Comparison of ENCODE assay signal across 22 cellular contexts in genomic region chr7:7562736-7563135, GRCh38. TPM values are rescaled to one million over a fixed set of nuclear protein-coding genes. Genes with fewer than 3 reads are reported as not detected.
DNase-seq lines count a peak whose midpoint lies in the region; FAIRE-seq and TF ChIP-seq lines count a peak whose summit lies in the region.
"Had no signal": no experiment of that assay in that cellular context is flagged by ENCODE, and none has a peak within 500 bp of the region (broad histone marks: within the 10 kb centered on the region; RNA-seq: fewer than 3 reads in every experiment).

No MANE protein-coding gene starts in this region.

- 63% methylated on average over 3 of the region's 3 CpGs for WGBS in smooth muscle cell (ENCODE audit: low lambda C conversion rate)

- no peaks in the 10 kb centered on the region for H3K27me3 Mint-ChIP-seq in astrocyte (ENCODE audit: low read depth, unreplicated experiment)
- H3K27me3 Mint-ChIP-seq: stimulated activated naive CD8-positive, alpha-beta T cell treated with anti-CD3 and anti-CD28 coated beads, Interleukin-15, amount 100 ng/mL, for 72 hours had no signal

- FAIRE-seq in astrocyte (lab: Jason Lieb, UNC): no peak

- no peaks in the 10 kb centered on the region for H4K20me1 ChIP-seq in astrocyte (ENCODE audit: insufficient read depth, low read length)
- H4K20me1 ChIP-seq in smooth muscle cell (ENCODE audit: low read depth): no peaks in the 10 kb centered on the region
- H4K20me1 ChIP-seq: BLaER1 treated with 17β-estradiol and CSF1 and Interleukin-3, amounts not matched to agents 10 nM and 100 nM had no signal

- no peak for TF ChIP-seq CTCF in astrocyte (IDR thresholded peaks at IDR 0.05; ENCODE audit: insufficient read depth, low read depth, low read length)
- TF ChIP-seq CTCF in smooth muscle cell (IDR thresholded peaks at IDR 0.05; ENCODE audit: borderline replicate concordance, insufficient read depth, poor library complexity, severe bottlenecking): no peak

- H2AFZ ChIP-seq in astrocyte (ENCODE audit: low read depth, low read length) (no peak overlapping the region), smooth muscle cell (ENCODE audit: low read depth) (no peak overlapping the region)

- H3K9me3 ChIP-seq in astrocyte (ENCODE audit: insufficient read depth, low read depth, low read length): no peaks in the 10 kb centered on the region
- no peaks in the 10 kb centered on the region for H3K9me3 ChIP-seq in smooth muscle cell (replicated peaks; ENCODE audit: low read depth)
- H3K9me3 ChIP-seq: upper lobe of right lung had no signal

- H3K36me3 Mint-ChIP-seq in astrocyte (ENCODE audit: low read depth, unreplicated experiment): peaks cover 3% of the 10 kb centered on the region

- H3K27ac ChIP-seq in astrocyte (ENCODE audit: low read depth, low read length): no peak overlapping the region
- peak overlapping the region; percentile 81 for H3K27ac ChIP-seq in smooth muscle cell (ENCODE audit: low read depth)
- H3K27ac ChIP-seq: BLaER1 treated with 17β-estradiol and CSF1 and Interleukin-3, amounts not matched to agents 10 nM and 100 nM; heart left ventricle; SJCRH30; upper lobe of right lung; WERI-Rb-1 had no signal

- peaks cover 11% of the 10 kb centered on the region for H3K9me3 Mint-ChIP-seq in astrocyte (ENCODE audit: unreplicated experiment)

- no peaks in the 10 kb centered on the region for H3K4me1 Mint-ChIP-seq in astrocyte (ENCODE audit: low read depth, unreplicated experiment)
- H3K4me1 Mint-ChIP-seq: stimulated activated naive CD8-positive, alpha-beta T cell treated with anti-CD3 and anti-CD28 coated beads, Interleukin-15, amount 100 ng/mL, for 72 hours had no signal

- H3K36me3 ChIP-seq in astrocyte (ENCODE audit: insufficient read depth, low read length): no peaks in the 10 kb centered on the region
- peaks cover 5% of the 10 kb centered on the region for H3K36me3 ChIP-seq in smooth muscle cell (ENCODE audit: low read depth)
- H3K36me3 ChIP-seq: BLaER1 treated with 17β-estradiol and CSF1 and Interleukin-3, amounts not matched to agents 10 nM and 100 nM; heart left ventricle; MG63; SJCRH30; upper lobe of right lung had no signal

- no peak overlapping the region for H3K27ac Mint-ChIP-seq in astrocyte (ENCODE audit: unreplicated experiment)
- H3K27ac Mint-ChIP-seq: nephron progenitor cell; stimulated activated naive CD8-positive, alpha-beta T cell treated with anti-CD3 and anti-CD28 coated beads, Interleukin-15, amount 100 ng/mL, for 72 hours had no signal

- H3K4me2 ChIP-seq in astrocyte (ENCODE audit: low read length) (no peak overlapping the region), smooth muscle cell (no peak overlapping the region)

- H3F3A ChIP-seq in smooth muscle cell (ENCODE audit: low read depth): peaks cover 13% of the 10 kb centered on the region

- H3K4me3 Mint-ChIP-seq in astrocyte (ENCODE audit: unreplicated experiment): no peak overlapping the region
- H3K4me3 Mint-ChIP-seq: nephron progenitor cell; stimulated activated naive CD8-positive, alpha-beta T cell treated with anti-CD3 and anti-CD28 coated beads, Interleukin-15, amount 100 ng/mL, for 72 hours had no signal

- H3K79me2 ChIP-seq in astrocyte (ENCODE audit: insufficient read depth, low read length) (peaks cover 5% of the 10 kb centered on the region), smooth muscle cell (ENCODE audit: low read depth) (no peaks in the 10 kb centered on the region)

- H3K4me1 ChIP-seq in astrocyte (ENCODE audit: insufficient read depth, low read length) (peaks cover 10% of the 10 kb centered on the region), smooth muscle cell (ENCODE audit: low read depth) (peaks cover 7% of the 10 kb centered on the region)

- H3K27me3 ChIP-seq in astrocyte (ENCODE audit: insufficient read depth, low read length) (no peaks in the 10 kb centered on the region), smooth muscle cell (ENCODE audit: low read depth) (no peaks in the 10 kb centered on the region)
- H3K27me3 ChIP-seq: BLaER1 treated with 17β-estradiol and CSF1 and Interleukin-3, amounts not matched to agents 10 nM and 100 nM; heart left ventricle; MG63; SJCRH30; upper lobe of right lung had no signal

- no peak overlapping the region for H3K4me3 ChIP-seq in astrocyte (ENCODE audit: insufficient read depth, low read depth, low read length)
- no peak overlapping the region for H3K4me3 ChIP-seq in smooth muscle cell
- H3K4me3 ChIP-seq: BLaER1 treated with 17β-estradiol and CSF1 and Interleukin-3, amounts not matched to agents 10 nM and 100 nM; heart left ventricle; MG63; SJCRH30; upper lobe of right lung had no signal

- H3K9ac ChIP-seq in astrocyte (ENCODE audit: low read length): no peak overlapping the region
- no peak overlapping the region for H3K9ac ChIP-seq in smooth muscle cell (ENCODE audit: low read depth)
- H3K9ac ChIP-seq: BLaER1 treated with 17β-estradiol and CSF1 and Interleukin-3, amounts not matched to agents 10 nM and 100 nM had no signal

- DNase-seq in GM04503 (ENCODE audit: low read depth): peak; percentile 73
- DNase-seq in astrocyte (ENCODE audit: low read depth): peak; percentile 46
- peak; percentile 87 for DNase-seq in fibroblast of peridontal ligament (ENCODE audit: extremely low read depth)
- no peak for DNase-seq in smooth muscle cell (lab: John Stamatoyannopoulos, UW; ENCODE audit: unreplicated experiment)
- DNase-seq in NOMO-1 treated with dmso at 0.1 percent for 144 hours (lab: John Stamatoyannopoulos, UW; ENCODE audit: unreplicated experiment): no peak
- no peak for DNase-seq in GM19240 (ENCODE audit: insufficient read length, low spot score)
- DNase-seq in NCI-H2171 (lab: John Stamatoyannopoulos, UW): no peak
- DNase-seq in stimulated activated CD4-positive, alpha-beta T cell treated with anti-CD3 and anti-CD28 coated beads, Interleukin-12 subunit alpha, Interleukin-12 subunit beta, amount 100 ng/mL, for 4 hours: no peak
- DNase-seq: activated CD8-positive, alpha-beta memory T cell treated with anti-CD3 and anti-CD28 coated beads, Interleukin-2, amount 50 U/mL, for 4 hours; central memory CD4-positive, alpha-beta T cell; heart left ventricle; MG63; midbrain; NCI-H1694; nephron progenitor cell; SJCRH30; stimulated activated CD4-positive, alpha-beta T cell treated with anti-CD3 and anti-CD28 coated beads, Interleukin-4, amount 100 ng/mL, for 24 hours; stimulated activated naive CD8-positive, alpha-beta T cell treated with anti-CD3 and anti-CD28 coated beads, Interleukin-15, amount 100 ng/mL, for 72 hours; upper lobe of right lung; WERI-Rb-1 had no signal

RNA-seq across cellular contexts. Expression of gene MIOS, which starts 3.9 kb away (rescaled TPM):
- total RNA-seq in astrocyte (14.7 and 16.4 TPM in 2 replicates), smooth muscle cell (25.9 and 30.7 TPM in 2 replicates)
- 10.3 and 16.5 TPM in 2 replicates for polyA plus RNA-seq in smooth muscle cell

RNA-seq across cellular contexts. Expression of gene COL28A1, which starts 27.1 kb away (rescaled TPM):
- 0.11 TPM in 1 of 2 replicates, not detected in the other for total RNA-seq in astrocyte
- total RNA-seq in smooth muscle cell: 0.04 and 0.13 TPM in 2 replicates
- polyA plus RNA-seq in smooth muscle cell: not detected in 2 replicates
- total RNA-seq: T-helper 1 cell treated with Interleukin-12 subunit alpha and Interleukin-12 subunit beta and Interleukin-4 antibody, amounts not matched to agents 30 ng/mL and 1 ng/mL, for 36 hours had no signal

Comparison
In these comparisons a context has a peak if more than half of its experiments do, and no peak if none do; other contexts are left out.
1. DNase-seq: peak in GM04503 (single experiment), astrocyte (single experiment) and fibroblast of peridontal ligament (single experiment); none in smooth muscle cell (single experiment), NOMO-1 treated with dmso at 0.1 percent for 144 hours (single experiment), GM19240 (single experiment), NCI-H2171 (single experiment) and stimulated activated CD4-positive, alpha-beta T cell treated with anti-CD3 and anti-CD28 coated beads, Interleukin-12 subunit alpha, Interleukin-12 subunit beta, amount 100 ng/mL, for 4 hours (single experiment).